Comparison of ENCODE assay signal across 8 cellular contexts in genomic region chr1:20640183-20640597, GRCh38. TPM values are rescaled to one million over a fixed set of nuclear protein-coding genes. Genes with fewer than 3 reads are reported as not detected.
DNase-seq lines count a peak whose midpoint lies in the region; ATAC-seq and TF ChIP-seq lines count a peak whose summit lies in the region.

No MANE protein-coding gene starts in this region.

- no peak for TF ChIP-seq POLR2A in suprapubic skin (IDR thresholded peaks at IDR 0.05)

- H3K27ac ChIP-seq in suprapubic skin = no peak overlapping the region

- ATAC-seq in effector memory CD8-positive, alpha-beta T cell (replicated peaks) = peak; percentile 75

- H3K27me3 Mint-ChIP-seq in effector memory CD8-positive, alpha-beta T cell = no peaks in the 10 kb centered on the region

- H3K27ac Mint-ChIP-seq in effector memory CD8-positive, alpha-beta T cell = no peak overlapping the region

- TF ChIP-seq CTCF in suprapubic skin (IDR thresholded peaks at IDR 0.05) = peak; percentile 68 to 74

- no peak overlapping the region for H3K4me3 ChIP-seq in suprapubic skin

- no peak for TF ChIP-seq EP300 in suprapubic skin (IDR thresholded peaks at IDR 0.05)

- H3K9me3 ChIP-seq in suprapubic skin = no peaks in the 10 kb centered on the region

- WGBS in suprapubic skin = 31% methylated on average over 6 of the region's 6 CpGs

- H3K36me3 ChIP-seq in suprapubic skin = peaks cover 76% of the 10 kb centered on the region

- peak; percentile 70 for DNase-seq in AG08396 (ENCODE audit: low spot score)
- peak; percentile 48 for DNase-seq in GM19238 (ENCODE audit: insufficient read length, low spot score)
- DNase-seq in NCI-H446 treated with DMSO at 0.1 percent for 48 hours (lab: John Stamatoyannopoulos, UW) = peak; percentile 4
- peak; percentile 47 to 50 for DNase-seq in activated CD4-positive, alpha-beta T cell treated with anti-CD3 and anti-CD28 coated beads, Interleukin-2, amount 50 U/mL, for 4 hours
- DNase-seq in effector memory CD8-positive, alpha-beta T cell = peak; percentile 58 to 60 (median 59)
- peak; percentile 37 for DNase-seq in middle frontal gyrus (ENCODE audit: extremely low spot score, low spot score)
- DNase-seq in suprapubic skin (ENCODE audit: low spot score in 2 of 2) = no peak
- no peak for DNase-seq in NCI-H526 treated with DMSO at 0.1 percent for 48 hours (lab: John Stamatoyannopoulos, UW)

- peaks cover 29% of the 10 kb centered on the region for H3K36me3 Mint-ChIP-seq in effector memory CD8-positive, alpha-beta T cell (ENCODE audit: insufficient read depth)

- no peaks in the 10 kb centered on the region for H3K27me3 ChIP-seq in suprapubic skin

- H3K4me1 ChIP-seq in suprapubic skin = peaks cover 2% of the 10 kb centered on the region

- no peak overlapping the region for H3K4me3 Mint-ChIP-seq in effector memory CD8-positive, alpha-beta T cell

- no peaks in the 10 kb centered on the region for H3K9me3 Mint-ChIP-seq in effector memory CD8-positive, alpha-beta T cell

- H3K4me1 Mint-ChIP-seq in effector memory CD8-positive, alpha-beta T cell (ENCODE audit: low read depth in 2 of 2) = peaks cover 6 to 11% of the 10 kb centered on the region in 2 donors

RNA-seq across cellular contexts. Expression of gene PINK1, which starts 6.9 kb away (rescaled TPM):
- 100 to 1,000 TPM in 2 of 4 donors, 10 to 100 TPM in 2; 91.9 to 116 (median 98.0) TPM for total RNA-seq in suprapubic skin

RNA-seq across cellular contexts. Expression of gene DDOST, which starts 21.0 kb away (rescaled TPM):
- 100 to 1,000 TPM in 3 of 4 donors, 10 to 100 TPM in 1; 75.9 to 143 (median 125) TPM for total RNA-seq in suprapubic skin

RNA-seq across cellular contexts. Expression of gene CDA, which starts 51.3 kb away (rescaled TPM):
- total RNA-seq in suprapubic skin = 10 to 100 TPM; 13.1 to 24.2 (median 15.7) TPM

Comparison
In these comparisons a context has a peak if more than half of its experiments do, and no peak if none do; other contexts are left out.
1. DNase-seq: peak in AG08396 (single experiment), GM19238 (single experiment), NCI-H446 treated with DMSO at 0.1 percent for 48 hours (single experiment), activated CD4-positive, alpha-beta T cell treated with anti-CD3 and anti-CD28 coated beads, Interleukin-2, amount 50 U/mL, for 4 hours (2 of 2), effector memory CD8-positive, alpha-beta T cell (3 of 3) and middle frontal gyrus (single experiment); none in suprapubic skin (0 of 2) and NCI-H526 treated with DMSO at 0.1 percent for 48 hours (single experiment).